ENCODE assay signal across 16 cellular contexts in the genomic region with DNA sequence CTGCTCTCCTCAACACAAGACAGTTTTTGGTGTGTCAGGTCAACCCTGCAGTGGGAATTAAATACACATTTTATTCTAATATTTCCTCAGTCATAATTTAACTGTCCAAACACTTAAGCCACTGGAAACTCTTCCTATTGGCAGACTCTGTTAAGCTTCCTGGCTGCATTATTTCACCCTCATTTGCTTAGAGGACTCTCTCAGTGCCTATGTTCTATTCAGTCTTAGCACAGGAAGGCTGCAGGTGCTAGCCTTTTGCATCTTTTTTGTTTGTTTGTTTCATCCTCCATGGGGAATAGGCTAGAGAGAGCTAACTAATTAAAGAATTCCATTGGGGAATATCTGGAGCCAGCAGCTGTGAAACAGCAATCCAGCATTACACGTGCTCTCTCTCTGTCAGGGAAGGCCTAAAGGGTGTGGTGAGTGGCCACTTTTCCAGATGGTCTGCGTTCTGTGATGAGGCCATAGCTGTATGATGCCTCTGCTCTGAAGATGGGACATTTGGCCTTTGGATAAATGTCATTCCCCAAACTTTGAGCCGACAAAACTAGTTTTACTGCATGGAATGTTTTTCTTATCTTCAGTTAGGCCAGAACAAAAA.
DNase-seq lines count a peak whose midpoint lies in the region; TF ChIP-seq lines count a peak whose summit lies in the region.
"Had no signal": no experiment of that assay in that cellular context is flagged by ENCODE, and none has a peak within 500 bp of the region (broad histone marks: within the 10 kb centered on the region; RNA-seq: fewer than 3 reads in every experiment).

No MANE protein-coding gene starts in this region.

- peaks cover 4% of the 10 kb centered on the region for H3K36me3 Mint-ChIP-seq in type B pancreatic cell
- H3K36me3 Mint-ChIP-seq: CD4-positive, CD25-positive, alpha-beta regulatory T cell had no signal

- H3K9me3 Mint-ChIP-seq in type B pancreatic cell, result peaks cover 9% of the 10 kb centered on the region
- H3K9me3 Mint-ChIP-seq: CD4-positive, CD25-positive, alpha-beta regulatory T cell had no signal

- H3K27ac Mint-ChIP-seq in type B pancreatic cell, result peak overlapping the region; percentile 26
- H3K27ac Mint-ChIP-seq: activated CD4-positive, alpha-beta T cell treated with anti-CD3 and anti-CD28 coated beads for 36 hours; CD4-positive, CD25-positive, alpha-beta regulatory T cell had no signal

- H3K4me3 Mint-ChIP-seq in type B pancreatic cell, result peak overlapping the region; percentile 35
- H3K4me3 Mint-ChIP-seq: activated CD4-positive, alpha-beta T cell treated with anti-CD3 and anti-CD28 coated beads for 36 hours; CD4-positive, CD25-positive, alpha-beta regulatory T cell had no signal

- in situ Hi-C loops in KBM-7 (cut with MboI; ENCODE audit: low pct_unique_long_range_greater_than_20kb, low sequenced_read_pairs), result no loop called here

- DNase-seq in RPMI7951 (ENCODE audit: low read depth) (peak; percentile 57), foreskin fibroblast (peak; percentile 23 to 66), myocyte (ENCODE audit: low read depth) (peak; percentile 75), type B pancreatic cell (ENCODE audit: extremely low spot score, unreplicated experiment) (no peak), posterior vena cava (ENCODE audit: low spot score) (no peak), KBM-7 (no peak), foreskin melanocyte (no peak)
- DNase-seq: activated CD4-positive, alpha-beta T cell treated with anti-CD3 and anti-CD28 coated beads for 36 hours; activated T-cell treated with anti-CD3 and anti-CD28 coated beads, Interleukin-2, amount 50 U/mL, for 48 hours; CD4-positive, CD25-positive, alpha-beta regulatory T cell; EL; occipital lobe; SHP77 treated with DMSO at 0.1 percent for 48 hours; stimulated activated CD4-positive, alpha-beta T cell treated with anti-CD3 and anti-CD28 coated beads, Interleukin-12 subunit alpha, Interleukin-12 subunit beta, amount 100 ng/mL, for 4 hours; T-helper 9 cell had no signal

- no peak overlapping the region for H3K4me3 ChIP-seq in foreskin fibroblast (ENCODE audit: low read depth in 1 of 2, low read length in 2 of 2)
- H3K4me3 ChIP-seq: suprapubic skin had no signal

- peaks cover 25% of the 10 kb centered on the region for H3K4me1 Mint-ChIP-seq in type B pancreatic cell (ENCODE audit: unreplicated experiment)
- H3K4me1 Mint-ChIP-seq: activated CD4-positive, alpha-beta T cell treated with anti-CD3 and anti-CD28 coated beads for 36 hours; CD4-positive, CD25-positive, alpha-beta regulatory T cell had no signal

- intact Hi-C loops in posterior vena cava (cut with DNase I), result no loop called here

- no peaks in the 10 kb centered on the region for H3K27me3 Mint-ChIP-seq in type B pancreatic cell
- H3K27me3 Mint-ChIP-seq: activated CD4-positive, alpha-beta T cell treated with anti-CD3 and anti-CD28 coated beads for 36 hours had no signal

- TF ChIP-seq CTCF in foreskin fibroblast (IDR thresholded peaks at IDR 0.05; ENCODE audit: low read depth, low read length) (no peak), type B pancreatic cell (conservative IDR thresholded peaks at IDR 0.05) (no peak)

Comparison
In these comparisons a context has a peak if more than half of its experiments do, and no peak if none do; other contexts are left out.
1. DNase-seq: peak in RPMI7951 (single experiment), foreskin fibroblast (2 of 2) and myocyte (single experiment); none in type B pancreatic cell (single experiment), posterior vena cava (single experiment), KBM-7 (single experiment) and foreskin melanocyte (single experiment).